ENCODE assay signal across 28 cellular contexts in genomic region chr22:41808400-41808799, GRCh38.
"Had no signal": no experiment of that assay in that cellular context is flagged by ENCODE, and none has a peak within 500 bp of the region (broad histone marks: within the 10 kb centered on the region; RNA-seq: fewer than 3 reads in every experiment).

No MANE protein-coding gene starts in this region.

- H3K27ac Mint-ChIP-seq: activated B cell treated with CpG ODN at 0.5 μM for 24 hours; activated CD8-positive, alpha-beta T cell treated with anti-CD3 and anti-CD28 coated beads for 36 hours; activated naive CD4-positive, alpha-beta T cell treated with anti-CD3 and anti-CD28 coated beads for 36 hours; activated naive CD8-positive, alpha-beta T cell treated with anti-CD3 and anti-CD28 coated beads for 36 hours; activated naive CD8-positive, alpha-beta T cell treated with anti-CD3 and anti-CD28 coated beads, Interleukin-2, amount 50 U/mL, for 24 hours; activated T-helper 2 cell treated with anti-CD3 and anti-CD28 coated beads, Interferon-gamma antibody, Interleukin-2, Interleukin-4, amounts not matched to agents 10 μg/mL and 5 μg/mL and 100 μg/mL, durations not matched to agents 14 hours and 24 hours and 36 hours; effector memory CD8-positive, alpha-beta T cell had no signal

- H3K4me3 Mint-ChIP-seq: activated B cell treated with CpG ODN at 0.5 μM for 24 hours; activated CD8-positive, alpha-beta T cell treated with anti-CD3 and anti-CD28 coated beads for 36 hours; activated naive CD4-positive, alpha-beta T cell treated with anti-CD3 and anti-CD28 coated beads for 36 hours; activated naive CD4-positive, alpha-beta T cell treated with anti-CD3 and anti-CD28 coated beads, Interleukin-2, amount 50 U/mL, for 24 hours; activated naive CD8-positive, alpha-beta T cell treated with anti-CD3 and anti-CD28 coated beads for 36 hours; activated naive CD8-positive, alpha-beta T cell treated with anti-CD3 and anti-CD28 coated beads, Interleukin-2, amount 50 U/mL, for 24 hours; activated T-cell treated with anti-CD3 and anti-CD28 coated beads, Interleukin-2, amount 50 U/mL, for 4 hours; effector memory CD8-positive, alpha-beta T cell had no signal

- H3K9me3 ChIP-seq: adrenal gland, body of pancreas, esophagus squamous epithelium, gastroesophageal sphincter, heart right ventricle had no signal

- ATAC-seq: activated CD4-positive, CD25-positive, alpha-beta regulatory T cell treated with anti-CD3 and anti-CD28 coated beads, Interleukin-2, amount 50 U/mL, for 24 hours; activated CD8-positive, alpha-beta T cell treated with anti-CD3 and anti-CD28 coated beads for 36 hours; activated naive CD8-positive, alpha-beta T cell treated with anti-CD3 and anti-CD28 coated beads, Interleukin-2, amount 50 U/mL, for 24 hours; activated T-cell treated with anti-CD3 and anti-CD28 coated beads, Interleukin-2, amount 50 U/mL, for 4 hours; body of pancreas; effector memory CD8-positive, alpha-beta T cell; gastroesophageal sphincter; heart right ventricle had no signal

- DNase-seq: activated B cell treated with CpG ODN at 0.5 μM for 24 hours; activated CD4-positive, alpha-beta T cell treated with anti-CD3 and anti-CD28 coated beads for 48 hours; activated CD4-positive, alpha-beta T cell treated with anti-CD3 and anti-CD28 coated beads, Interleukin-2, amount 50 U/mL, for 1 hour; activated CD4-positive, alpha-beta T cell treated with anti-CD3 and anti-CD28 coated beads, Interleukin-2, amount 50 U/mL, for 48 hours; activated CD8-positive, alpha-beta memory T cell treated with anti-CD3 and anti-CD28 coated beads for 24 hours; activated CD8-positive, alpha-beta T cell treated with anti-CD3 and anti-CD28 coated beads for 36 hours; activated effector memory CD4-positive, alpha-beta T cell treated with anti-CD3 and anti-CD28 coated beads, Interleukin-2, amount 50 U/mL, for 16 hours; activated naive CD4-positive, alpha-beta T cell treated with anti-CD3 and anti-CD28 coated beads for 36 hours; activated naive CD8-positive, alpha-beta T cell treated with anti-CD3 and anti-CD28 coated beads for 36 hours; activated naive CD8-positive, alpha-beta T cell treated with anti-CD3 and anti-CD28 coated beads, Interleukin-2, amount 50 U/mL, for 24 hours; activated T-cell treated with anti-CD3 and anti-CD28 coated beads, Interleukin-2, amount 50 U/mL, for 4 hours; adrenal gland; amygdala; body of pancreas; caudate nucleus; cortex of kidney; dermis blood vessel endothelial cell; effector CD4-positive, alpha-beta T cell; effector memory CD8-positive, alpha-beta T cell; esophagus squamous epithelium; foreskin melanocyte; heart right ventricle; T-helper 2 cell had no signal

- H3K27me3 ChIP-seq: adrenal gland, body of pancreas, esophagus squamous epithelium, gastroesophageal sphincter, heart right ventricle had no signal

- H3K4me3 ChIP-seq: adrenal gland, body of pancreas, esophagus squamous epithelium, gastroesophageal sphincter, heart right ventricle had no signal

- H3K27me3 Mint-ChIP-seq: activated B cell treated with CpG ODN at 0.5 μM for 24 hours; activated CD8-positive, alpha-beta T cell treated with anti-CD3 and anti-CD28 coated beads for 36 hours; activated naive CD4-positive, alpha-beta T cell treated with anti-CD3 and anti-CD28 coated beads, Interleukin-2, amount 50 U/mL, for 24 hours; activated naive CD8-positive, alpha-beta T cell treated with anti-CD3 and anti-CD28 coated beads for 36 hours; activated naive CD8-positive, alpha-beta T cell treated with anti-CD3 and anti-CD28 coated beads, Interleukin-2, amount 50 U/mL, for 24 hours; effector memory CD8-positive, alpha-beta T cell had no signal

- H3K36me3 Mint-ChIP-seq: activated naive CD4-positive, alpha-beta T cell treated with anti-CD3 and anti-CD28 coated beads, Interleukin-2, amount 50 U/mL, for 24 hours had no signal

- H3K9me3 Mint-ChIP-seq: activated B cell treated with CpG ODN at 0.5 μM for 24 hours; activated CD8-positive, alpha-beta T cell treated with anti-CD3 and anti-CD28 coated beads for 36 hours; activated naive CD4-positive, alpha-beta T cell treated with anti-CD3 and anti-CD28 coated beads for 36 hours; activated naive CD4-positive, alpha-beta T cell treated with anti-CD3 and anti-CD28 coated beads, Interleukin-2, amount 50 U/mL, for 24 hours; activated naive CD8-positive, alpha-beta T cell treated with anti-CD3 and anti-CD28 coated beads for 36 hours; activated naive CD8-positive, alpha-beta T cell treated with anti-CD3 and anti-CD28 coated beads, Interleukin-2, amount 50 U/mL, for 24 hours; activated T-cell treated with anti-CD3 and anti-CD28 coated beads, Interleukin-2, amount 50 U/mL, for 4 hours; activated T-helper 2 cell treated with anti-CD3 and anti-CD28 coated beads, Interferon-gamma antibody, Interleukin-2, Interleukin-4, amounts not matched to agents 10 μg/mL and 5 μg/mL and 100 μg/mL, durations not matched to agents 14 hours and 24 hours and 36 hours; effector memory CD8-positive, alpha-beta T cell had no signal

- H3K27ac ChIP-seq: body of pancreas, esophagus squamous epithelium, gastroesophageal sphincter, heart right ventricle, VCaP had no signal

- H3K4me1 ChIP-seq: body of pancreas, esophagus squamous epithelium, gastroesophageal sphincter, heart right ventricle had no signal
